Comparison of ENCODE assay signal across 31 cellular contexts in genomic region chr7:157707983-157708720, GRCh38.
DNase-seq lines count a peak whose midpoint lies in the region; ATAC-seq and TF ChIP-seq lines count a peak whose summit lies in the region.
"Had no signal": no experiment of that assay in that cellular context is flagged by ENCODE, and none has a peak within 500 bp of the region (broad histone marks: within the 10 kb centered on the region; RNA-seq: fewer than 3 reads in every experiment).

No MANE protein-coding gene starts in this region.

- no peaks in the 10 kb centered on the region for H3K9me3 Mint-ChIP-seq in activated naive CD4-positive, alpha-beta T cell treated with anti-CD3 and anti-CD28 coated beads, Interleukin-2, amount 10 ng/mL, durations not matched to agents 7 days and 5 days
- H3K9me3 Mint-ChIP-seq in activated naive CD4-positive, alpha-beta T cell treated with anti-CD3 and anti-CD28 coated beads, Interleukin-2, amount 50 U/mL, for 72 hours = no peaks in the 10 kb centered on the region
- no peaks in the 10 kb centered on the region for H3K9me3 Mint-ChIP-seq in chondrocyte (ENCODE audit: low read depth)
- H3K9me3 Mint-ChIP-seq: activated CD4-positive, alpha-beta memory T cell treated with anti-CD3 and anti-CD28 coated beads, Interleukin-2, amount 10 ng/mL, durations not matched to agents 7 days and 5 days; activated naive CD8-positive, alpha-beta T cell treated with anti-CD3 and anti-CD28 coated beads, Interleukin-2, amount 10 ng/mL, durations not matched to agents 7 days and 5 days; CD8-positive, alpha-beta memory T cell; naive B cell; stimulated activated effector memory CD8-positive, alpha-beta T cell treated with anti-CD3 and anti-CD28 coated beads, Interleukin-12 subunit alpha, Interleukin-12 subunit beta, amount 100 ng/mL, for 72 hours had no signal

- CTCF ChIA-PET in activated naive CD4-positive, alpha-beta T cell treated with anti-CD3 and anti-CD28 coated beads, Interleukin-2, amount 10 ng/mL, durations not matched to agents 7 days and 5 days (lab: Charles Lee) = no interaction called here

- no peak for TF ChIP-seq CTCF in chondrocyte (IDR thresholded peaks at IDR 0.05)

- peaks cover 46% of the 10 kb centered on the region for H3K27me3 Mint-ChIP-seq in activated naive CD4-positive, alpha-beta T cell treated with anti-CD3 and anti-CD28 coated beads, Interleukin-2, amount 10 ng/mL, durations not matched to agents 7 days and 5 days
- peaks cover 45% of the 10 kb centered on the region for H3K27me3 Mint-ChIP-seq in chondrocyte (ENCODE audit: low read depth)

- H3K27me3 ChIP-seq in H7 (ENCODE audit: control insufficient read depth, insufficient read depth, low read length) = no peaks in the 10 kb centered on the region
- H3K27me3 ChIP-seq: ascending aorta, upper lobe of left lung had no signal

- H3K36me3 ChIP-seq in H7 (replicated peaks; ENCODE audit: control insufficient read depth, insufficient read depth, low read length) = no peaks in the 10 kb centered on the region
- H3K36me3 ChIP-seq: ascending aorta, upper lobe of left lung had no signal

- no peak overlapping the region for H3K4me3 Mint-ChIP-seq in activated naive CD4-positive, alpha-beta T cell treated with anti-CD3 and anti-CD28 coated beads, Interleukin-2, amount 10 ng/mL, durations not matched to agents 7 days and 5 days
- no peak overlapping the region for H3K4me3 Mint-ChIP-seq in chondrocyte (ENCODE audit: unreplicated experiment)
- H3K4me3 Mint-ChIP-seq: activated CD4-positive, alpha-beta memory T cell treated with anti-CD3 and anti-CD28 coated beads, Interleukin-2, amount 10 ng/mL, durations not matched to agents 7 days and 5 days; activated naive CD8-positive, alpha-beta T cell treated with anti-CD3 and anti-CD28 coated beads, Interleukin-2, amount 10 ng/mL, durations not matched to agents 7 days and 5 days; B cell; CD8-positive, alpha-beta memory T cell; naive B cell; stimulated activated effector memory CD8-positive, alpha-beta T cell treated with anti-CD3 and anti-CD28 coated beads, Interleukin-12 subunit alpha, Interleukin-12 subunit beta, amount 100 ng/mL, for 72 hours had no signal

- DNase-seq in activated naive CD4-positive, alpha-beta T cell treated with anti-CD3 and anti-CD28 coated beads, Interleukin-2, amount 10 ng/mL, durations not matched to agents 7 days and 5 days = peak; percentile 17
- DNase-seq in activated naive CD4-positive, alpha-beta T cell treated with anti-CD3 and anti-CD28 coated beads, Interleukin-2, amount 50 U/mL, for 72 hours (ENCODE audit: low spot score in 2 of 2) = no peak
- DNase-seq in chondrocyte (ENCODE audit: low spot score) = peak; percentile 77
- peak; percentile 54 for DNase-seq in posterior vena cava (ENCODE audit: low spot score)
- DNase-seq in CD1c-positive myeloid dendritic cell (ENCODE audit: extremely low spot score) = no peak
- no peak for DNase-seq in activated CD4-positive, alpha-beta T cell treated with anti-CD3 and anti-CD28 coated beads for 1 hour
- DNase-seq in H7 = no peak
- DNase-seq in activated CD4-positive, alpha-beta T cell treated with anti-CD3 and anti-CD28 coated beads for 4 hours = no peak
- DNase-seq: ACHN; activated CD4-positive, alpha-beta memory T cell treated with anti-CD3 and anti-CD28 coated beads, Interleukin-2, amount 10 ng/mL, durations not matched to agents 7 days and 5 days; activated naive CD8-positive, alpha-beta T cell treated with anti-CD3 and anti-CD28 coated beads, Interleukin-2, amount 10 ng/mL, durations not matched to agents 7 days and 5 days; cortex of kidney; EL; foreskin fibroblast; KG1; kidney; midbrain; naive B cell; NCI-H1092 treated with DMSO at 0.1 percent for 48 hours; NCI-H1694 treated with DMSO at 0.1 percent for 48 hours; NCI-H510A; occipital lobe; stimulated activated CD4-positive, alpha-beta T cell treated with anti-CD3 and anti-CD28 coated beads, Interleukin-15, amount 100 ng/mL, for 24 hours; stimulated activated CD4-positive, alpha-beta T cell treated with anti-CD3 and anti-CD28 coated beads, Interleukin-4, amount 100 ng/mL, for 4 hours; T-helper 1 cell had no signal

- no peak overlapping the region for H3K27ac Mint-ChIP-seq in activated naive CD4-positive, alpha-beta T cell treated with anti-CD3 and anti-CD28 coated beads, Interleukin-2, amount 10 ng/mL, durations not matched to agents 7 days and 5 days
- H3K27ac Mint-ChIP-seq in activated naive CD4-positive, alpha-beta T cell treated with anti-CD3 and anti-CD28 coated beads, Interleukin-2, amount 50 U/mL, for 72 hours = no peak overlapping the region
- no peak overlapping the region for H3K27ac Mint-ChIP-seq in chondrocyte (ENCODE audit: unreplicated experiment)
- H3K27ac Mint-ChIP-seq: activated CD4-positive, alpha-beta memory T cell treated with anti-CD3 and anti-CD28 coated beads, Interleukin-2, amount 10 ng/mL, durations not matched to agents 7 days and 5 days; activated naive CD8-positive, alpha-beta T cell treated with anti-CD3 and anti-CD28 coated beads, Interleukin-2, amount 10 ng/mL, durations not matched to agents 7 days and 5 days; B cell; CD8-positive, alpha-beta memory T cell; stimulated activated effector memory CD8-positive, alpha-beta T cell treated with anti-CD3 and anti-CD28 coated beads, Interleukin-12 subunit alpha, Interleukin-12 subunit beta, amount 100 ng/mL, for 72 hours had no signal

- ATAC-seq in activated naive CD4-positive, alpha-beta T cell treated with anti-CD3 and anti-CD28 coated beads, Interleukin-2, amount 50 U/mL, for 72 hours = no peak
- ATAC-seq: esophagus mucosa; stimulated activated effector memory CD8-positive, alpha-beta T cell treated with anti-CD3 and anti-CD28 coated beads, Interleukin-12 subunit alpha, Interleukin-12 subunit beta, amount 100 ng/mL, for 72 hours had no signal

- H3K4me3 ChIP-seq in H7 (ENCODE audit: insufficient read depth, low read depth, low read length) = no peak overlapping the region
- H3K4me3 ChIP-seq: ascending aorta, upper lobe of left lung had no signal

- intact Hi-C loops in posterior vena cava (cut with DNase I) = no loop called here

- H3K36me3 Mint-ChIP-seq in activated naive CD4-positive, alpha-beta T cell treated with anti-CD3 and anti-CD28 coated beads, Interleukin-2, amount 10 ng/mL, durations not matched to agents 7 days and 5 days = no peaks in the 10 kb centered on the region
- no peaks in the 10 kb centered on the region for H3K36me3 Mint-ChIP-seq in activated naive CD4-positive, alpha-beta T cell treated with anti-CD3 and anti-CD28 coated beads, Interleukin-2, amount 50 U/mL, for 72 hours
- no peaks in the 10 kb centered on the region for H3K36me3 Mint-ChIP-seq in chondrocyte (ENCODE audit: low read depth)
- H3K36me3 Mint-ChIP-seq: activated naive CD8-positive, alpha-beta T cell treated with anti-CD3 and anti-CD28 coated beads, Interleukin-2, amount 10 ng/mL, durations not matched to agents 7 days and 5 days; CD8-positive, alpha-beta memory T cell; naive B cell; stimulated activated effector memory CD8-positive, alpha-beta T cell treated with anti-CD3 and anti-CD28 coated beads, Interleukin-12 subunit alpha, Interleukin-12 subunit beta, amount 100 ng/mL, for 72 hours had no signal

- no peaks in the 10 kb centered on the region for H3K4me1 Mint-ChIP-seq in activated naive CD4-positive, alpha-beta T cell treated with anti-CD3 and anti-CD28 coated beads, Interleukin-2, amount 10 ng/mL, durations not matched to agents 7 days and 5 days
- no peaks in the 10 kb centered on the region for H3K4me1 Mint-ChIP-seq in chondrocyte (ENCODE audit: low read depth)
- H3K4me1 Mint-ChIP-seq: activated CD4-positive, alpha-beta memory T cell treated with anti-CD3 and anti-CD28 coated beads, Interleukin-2, amount 10 ng/mL, durations not matched to agents 7 days and 5 days; activated naive CD8-positive, alpha-beta T cell treated with anti-CD3 and anti-CD28 coated beads, Interleukin-2, amount 10 ng/mL, durations not matched to agents 7 days and 5 days; B cell; CD8-positive, alpha-beta memory T cell; stimulated activated effector memory CD8-positive, alpha-beta T cell treated with anti-CD3 and anti-CD28 coated beads, Interleukin-12 subunit alpha, Interleukin-12 subunit beta, amount 100 ng/mL, for 72 hours had no signal

Comparison
In these comparisons a context has a peak if more than half of its experiments do, and no peak if none do; other contexts are left out.
1. DNase-seq: peak in activated naive CD4-positive, alpha-beta T cell treated with anti-CD3 and anti-CD28 coated beads, Interleukin-2, amount 10 ng/mL, durations not matched to agents 7 days and 5 days (single experiment), chondrocyte (single experiment) and posterior vena cava (single experiment); none in activated naive CD4-positive, alpha-beta T cell treated with anti-CD3 and anti-CD28 coated beads, Interleukin-2, amount 50 U/mL, for 72 hours (0 of 2), CD1c-positive myeloid dendritic cell (single experiment), activated CD4-positive, alpha-beta T cell treated with anti-CD3 and anti-CD28 coated beads for 1 hour (single experiment), H7 (single experiment) and activated CD4-positive, alpha-beta T cell treated with anti-CD3 and anti-CD28 coated beads for 4 hours (0 of 2).